In genomic region chr5:134887593-134888159, GRCh38 we compare ENCODE assay signal across 20 cellular contexts. TPM values are rescaled to one million over a fixed set of nuclear protein-coding genes. Genes with fewer than 3 reads are reported as not detected.
DNase-seq lines count a peak whose midpoint lies in the region; FAIRE-seq and TF ChIP-seq lines count a peak whose summit lies in the region.
"Had no signal": no experiment of that assay in that cellular context is flagged by ENCODE, and none has a peak within 500 bp of the region (broad histone marks: within the 10 kb centered on the region; RNA-seq: fewer than 3 reads in every experiment).

No MANE protein-coding gene starts in this region.

- H3K14ac ChIP-seq in H9 (ENCODE audit: insufficient read depth, low read length) (no peak overlapping the region), H1 (ENCODE audit: insufficient read length) (no peak overlapping the region)

- H3K9me3 ChIP-seq in H9 (ENCODE audit: control insufficient read depth, low read depth, low read length) (no peaks in the 10 kb centered on the region), H1 (ENCODE audit: insufficient read depth in 2 of 2, low read depth in 1 of 2, low read length in 1 of 2) (no peaks in the 10 kb centered on the region), WERI-Rb-1 (ENCODE audit: severe bottlenecking) (no peaks in the 10 kb centered on the region)
- H3K9me3 ChIP-seq: Caco-2, SK-N-SH had no signal

- FAIRE-seq in H1 (lab: Jason Lieb, UNC): no peak
- FAIRE-seq: GM12891, GM19239 had no signal

- H3K4me1 ChIP-seq in H9 (ENCODE audit: insufficient read depth, low read length) (no peaks in the 10 kb centered on the region), H1 (replicated peaks in 1 of 4; ENCODE audit: control insufficient read depth in 3 of 4, insufficient read depth in 4 of 4, low read length in 3 of 4) (no peaks in the 10 kb centered on the region)
- H3K4me1 ChIP-seq: Caco-2 had no signal

- H3K27ac ChIP-seq in H9 (ENCODE audit: insufficient read length, low read depth, low read length) (no peak overlapping the region), H1 (ENCODE audit: low read depth, low read length) (0 out of 2 replicates have a peak overlapping the region, but pooled peaks have one; percentile 32), WERI-Rb-1 (no peak overlapping the region)
- H3K27ac ChIP-seq: C4-2B, GM23248 had no signal

- H3K4me1 Mint-ChIP-seq in H9 (peaks cover 0 to 6% of the 10 kb centered on the region in 2 experiments; a peak in 2 of 4 replicates), type B pancreatic cell (ENCODE audit: unreplicated experiment) (no peaks in the 10 kb centered on the region)

- TF ChIP-seq CTCF in GM10266 (IDR thresholded peaks at IDR 0.05; ENCODE audit: control insufficient read depth, insufficient read depth, low read depth, missing control alignments) (no peak), H9 (conservative IDR thresholded peaks at IDR 0.05) (0 out of 3 replicates have a peak, but pooled peaks have one; percentile 16), H1 (IDR thresholded peaks at IDR 0.05; ENCODE audit: control extremely low read depth in 1 of 3, insufficient read depth in 1 of 3, low read depth in 1 of 3, low read length in 3 of 3) (peak in 1 of 3 experiments; percentile 29; a peak in 1 of 4 replicates), type B pancreatic cell (conservative IDR thresholded peaks at IDR 0.05) (no peak), WERI-Rb-1 (IDR thresholded peaks at IDR 0.05; ENCODE audit: low read depth, low read length) (no peak)

- no peak for TF ChIP-seq RAD21 in H1 (IDR thresholded peaks at IDR 0.05 in 1 of 2, conservative IDR thresholded peaks at IDR 0.05 in 1 of 2; ENCODE audit: low read depth in 2 of 2, low read length in 2 of 2)

- no peak for TF ChIP-seq EP300 in H1 (IDR thresholded peaks at IDR 0.05; ENCODE audit: borderline replicate concordance in 1 of 2, low read depth in 2 of 2, low read length in 2 of 2)

- H2AK5ac ChIP-seq in H9 (ENCODE audit: insufficient read length, low read length) (no peak overlapping the region), H1 (ENCODE audit: low read depth, low read length) (no peak overlapping the region)

- H3K36me3 ChIP-seq in H1 (ENCODE audit: control insufficient read depth in 2 of 4, insufficient read depth in 4 of 4, low read length in 3 of 4) (no peaks in the 10 kb centered on the region), WERI-Rb-1 (peaks cover 15% of the 10 kb centered on the region)

- H3K9me3 Mint-ChIP-seq in H9 (peaks cover 0 to 2% of the 10 kb centered on the region in 2 experiments; a peak in 3 of 5 replicates), type B pancreatic cell (no peaks in the 10 kb centered on the region)

- H3K18ac ChIP-seq in H9 (ENCODE audit: insufficient read length, low read depth, low read length) (no peak overlapping the region), H1 (ENCODE audit: extremely low read depth, low read length) (no peak overlapping the region)

- H3K79me2 ChIP-seq in H9 (ENCODE audit: insufficient read depth, low read length) (no peaks in the 10 kb centered on the region), H1 (ENCODE audit: control insufficient read depth in 1 of 2, insufficient read depth in 2 of 2, low read length in 2 of 2) (no peaks in the 10 kb centered on the region; a peak in 1 of 4 replicates)

- H3K4me3 ChIP-seq in H1 (ENCODE audit: extremely low read depth in 1 of 4, insufficient read depth in 2 of 4, low read depth in 3 of 4, low read length in 4 of 4) (no peak overlapping the region), WERI-Rb-1 (ENCODE audit: low read depth, low read length) (no peak overlapping the region)
- H3K4me3 ChIP-seq: GM23248 had no signal

- H3K4ac ChIP-seq in H9 (ENCODE audit: low read depth, low read length) (no peak overlapping the region), H1 (replicated peaks; ENCODE audit: insufficient read length, low read depth, low read length) (no peak overlapping the region)

- H3K36me3 Mint-ChIP-seq in H9 (ENCODE audit: insufficient read depth in 1 of 3, low read depth in 3 of 3) (peaks cover 9 to 16% (median 13%) of the 10 kb centered on the region in 3 experiments; a peak in 6 of 7 replicates), type B pancreatic cell (peaks cover 24% of the 10 kb centered on the region)

- H3K27me3 ChIP-seq in H9 (ENCODE audit: insufficient read depth, low read length): no peaks in the 10 kb centered on the region
- no peaks in the 10 kb centered on the region for H3K27me3 ChIP-seq in H1 (replicated peaks in 1 of 4; ENCODE audit: control insufficient read depth in 3 of 4, extremely low read depth in 1 of 4, insufficient read depth in 3 of 4, low read length in 3 of 4)
- no peaks in the 10 kb centered on the region for H3K27me3 ChIP-seq in WERI-Rb-1 (ENCODE audit: insufficient read depth, low read depth, severe bottlenecking)

- no peak overlapping the region for H2BK120ac ChIP-seq in H9 (ENCODE audit: low read depth, low read length, poor library complexity, severe bottlenecking)
- no peak overlapping the region for H2BK120ac ChIP-seq in H1 (replicated peaks; ENCODE audit: low read depth, low read length)

- H3K9ac ChIP-seq in H9 (ENCODE audit: extremely low read depth, insufficient read length, low read length) (no peak overlapping the region), H1 (replicated peaks in 1 of 4; ENCODE audit: extremely low read depth in 1 of 4, low read depth in 3 of 4, low read length in 3 of 4) (no peak overlapping the region)
- H3K9ac ChIP-seq: GM23248, SK-N-SH had no signal

- H3K4me2 ChIP-seq in H9 (ENCODE audit: insufficient read depth, insufficient read length, low read length) (no peak overlapping the region), H1 (ENCODE audit: insufficient read depth in 1 of 2, low read depth in 2 of 2, low read length in 2 of 2) (no peak overlapping the region)
- H3K4me2 ChIP-seq: SK-N-SH had no signal

- no peaks in the 10 kb centered on the region for H4K20me1 ChIP-seq in H9 (ENCODE audit: control insufficient read depth, insufficient read depth, insufficient read length)
- H4K20me1 ChIP-seq in H1 (replicated peaks in 1 of 2; ENCODE audit: control insufficient read depth in 1 of 2, insufficient read depth in 2 of 2, low read length in 2 of 2): no peaks in the 10 kb centered on the region

- POLR2A ChIA-PET in H1 (lab: Charles Lee; ENCODE audit: partially characterized antibody): interaction anchor here (0.5 to 1.1 kb wide), 4 partner anchors 13 to 277 kb away, joined by 3 to 8 read pairs (median 4); partner anchors contain the start of genes PCBD2 and TXNDC15

- no peak overlapping the region for H3T11ph ChIP-seq in H9 (ENCODE audit: low read length)

- H2BK5ac ChIP-seq in H9 (ENCODE audit: insufficient read length, low read length) (no peak overlapping the region), H1 (ENCODE audit: low read depth, low read length) (no peak overlapping the region)

- H2AFZ ChIP-seq in H9 (ENCODE audit: low read length): no peak overlapping the region
- H2AFZ ChIP-seq in H1 (ENCODE audit: low read length): no peak overlapping the region
- H2AFZ ChIP-seq: GM23248 had no signal

- H3K4me3 Mint-ChIP-seq in H9 (no peak overlapping the region), type B pancreatic cell (no peak overlapping the region)

- H3K27ac Mint-ChIP-seq in H9 (peak overlapping the region in 1 of 3 experiments; percentile 29; a peak in 3 of 7 replicates), type B pancreatic cell (peak overlapping the region; percentile 2)

- WGBS in H9 (ENCODE audit: extremely low coverage, insufficient read length, low lambda C conversion rate): no CpG with 5 or more reads among the region's 14 CpGs
- 84% methylated on average over 14 of the region's 14 CpGs; no CpG with 5 or more reads in 1 of the 2 experiments for WGBS in H1 (ENCODE audit: extremely low coverage in 1 of 2, insufficient coverage in 1 of 2, insufficient read length in 1 of 2, insufficient replicate concordance in 2 of 2, low coverage in 1 of 2, low lambda C conversion rate in 2 of 2, missing lambda C conversion rate in 1 of 2), 2 experiments

- no peak overlapping the region for H2BK15ac ChIP-seq in H9 (ENCODE audit: low read depth, low read length)
- no peak overlapping the region for H2BK15ac ChIP-seq in H1 (ENCODE audit: low read length)

- no peak overlapping the region for H2BK12ac ChIP-seq in H9 (ENCODE audit: insufficient read length, low read depth, low read length)
- no peak overlapping the region for H2BK12ac ChIP-seq in H1 (ENCODE audit: low read depth, low read length)

- no peak overlapping the region for H4K5ac ChIP-seq in H9 (ENCODE audit: insufficient read length, low read depth, low read length)
- no peak overlapping the region for H4K5ac ChIP-seq in H1 (ENCODE audit: insufficient read length, low read depth, low read length)

- no peak overlapping the region for H4K91ac ChIP-seq in H9 (ENCODE audit: insufficient read length, low read depth, low read length)
- H4K91ac ChIP-seq in H1 (replicated peaks; ENCODE audit: insufficient read length, low read length): no peak overlapping the region

- TF ChIP-seq POLR2A in H1 (IDR thresholded peaks at IDR 0.05; ENCODE audit: control extremely low read depth in 1 of 2, low read depth in 2 of 2, low read length in 2 of 2): no peak

- H4K8ac ChIP-seq in H9 (replicated peaks; ENCODE audit: insufficient read length, low read depth, low read length): no peak overlapping the region
- peak overlapping the region; percentile 81; the same call in 1 of the 2 replicates for H4K8ac ChIP-seq in H1 (ENCODE audit: extremely low read depth, insufficient read depth, low read length)

- H3K79me1 ChIP-seq in H9 (ENCODE audit: insufficient read depth, low read depth, low read length, poor library complexity, severe bottlenecking) (no peaks in the 10 kb centered on the region), H1 (ENCODE audit: low read depth, low read length) (no peaks in the 10 kb centered on the region; the same call in 1 of the 2 replicates)

- H3K27me3 Mint-ChIP-seq in H9 (ENCODE audit: low read depth) (no peaks in the 10 kb centered on the region), type B pancreatic cell (no peaks in the 10 kb centered on the region)

- H2BK20ac ChIP-seq in H9 (ENCODE audit: low read depth, low read length, poor library complexity, severe bottlenecking) (no peak overlapping the region), H1 (ENCODE audit: low read length) (no peak overlapping the region)

- CTCF ChIA-PET in H1 (lab: Charles Lee; ENCODE audit: partially characterized antibody): interaction anchor here (0.6 to 1.3 kb wide), 5 partner anchors 9 to 50 kb away, joined by 3 read pairs; no protein-coding TSS in a partner anchor

- peak; percentile 6 for DNase-seq in GM10266 (ENCODE audit: extremely low spot score)
- peak; percentile 45 for DNase-seq in H9
- DNase-seq in H1 (ENCODE audit: low read depth in 1 of 2, low spot score in 2 of 2): no peak
- no peak for DNase-seq in type B pancreatic cell (ENCODE audit: extremely low spot score, unreplicated experiment)
- no peak for DNase-seq in NCI-H774 (lab: John Stamatoyannopoulos, UW)
- DNase-seq in WERI-Rb-1: no peak
- no peak for DNase-seq in COR-L47 (lab: John Stamatoyannopoulos, UW)
- DNase-seq: ACHN, AML-193, Caco-2, GF-D8, GM23248, NCI-H1092 treated with DMSO at 0.1 percent for 48 hours, NCI-H510A, NCI-H748 treated with DMSO at 0.1 percent for 48 hours, SHP77, SK-N-SH had no signal

- H3K56ac ChIP-seq in H9 (ENCODE audit: insufficient read length, low read depth, low read length) (no peak overlapping the region), H1 (replicated peaks; ENCODE audit: insufficient read length, low read depth, low read length) (no peak overlapping the region)

- H3K23me2 ChIP-seq in H9 (ENCODE audit: insufficient read length, low read depth, low read length, poor library complexity, severe bottlenecking): no peaks in the 10 kb centered on the region
- H3K23me2 ChIP-seq in H1 (ENCODE audit: low read depth, low read length): no peaks in the 10 kb centered on the region

- H3K23ac ChIP-seq in H9 (ENCODE audit: insufficient read length, low read depth, low read length) (no peak overlapping the region), H1 (ENCODE audit: insufficient read length) (no peak overlapping the region)

RNA-seq across cellular contexts. Expression of gene TXNDC15, which starts 13.5 kb away (rescaled TPM):
- total RNA-seq in H9 (2021) (31.3 and 31.7 TPM in 2 replicates), type B pancreatic cell (ENCODE audit: low replicate concordance) (37.1 and 41.3 TPM in 2 replicates)
- 30.8 and 34.5 TPM in 2 replicates for total RNA-seq in H1 (2021; fragmentation: NEBNext Ultra II Directional; extraction: Animal tissue kit (Norgen Biotek cat#: 25700))
- 20.1 and 22.8 TPM in 2 replicates for polyA plus RNA-seq in H1 (2011; rRNA removed)
- 27.2 TPM for polyA plus RNA-seq in H1 (2011; cell fraction: cytosol; rRNA removed)
- 34.6 TPM for polyA plus RNA-seq in H1 (2011; cell fraction: nucleus; rRNA removed)
- polyA plus RNA-seq in H1 (2012, experiment 1 of 2): 28.8 to 35.9 TPM (median 32.2 TPM) in 4 replicates
- polyA plus RNA-seq in H1 (2012, experiment 2 of 2): 23.7 TPM
- polyA plus RNA-seq in H1 (2013, experiment 1 of 2): 46.3 TPM
- 52.6 TPM for polyA plus RNA-seq in H1 (2013, experiment 2 of 2)
- polyA minus RNA-seq in H1 (2011; rRNA and poly(A)+ RNA removed): 31.6 and 32.9 TPM in 2 replicates
- 16.2 TPM for polyA minus RNA-seq in H1 (2011; cell fraction: cytosol; rRNA and poly(A)+ RNA removed)
- 13.2 TPM for polyA minus RNA-seq in H1 (2011; cell fraction: nucleus; rRNA and poly(A)+ RNA removed)

RNA-seq across cellular contexts. Expression of gene PCBD2, which starts 17.3 kb away (rescaled TPM):
- 11.0 and 11.9 TPM in 2 replicates for total RNA-seq in H9 (2021)
- 7.2 and 10.3 TPM in 2 replicates for total RNA-seq in H1 (2021; fragmentation: NEBNext Ultra II Directional; extraction: Animal tissue kit (Norgen Biotek cat#: 25700))
- 4.4 and 4.8 TPM in 2 replicates for polyA plus RNA-seq in H1 (2011; rRNA removed)
- polyA plus RNA-seq in H1 (2011; cell fraction: cytosol; rRNA removed): 6.5 TPM
- polyA plus RNA-seq in H1 (2011; cell fraction: nucleus; rRNA removed): 3.4 TPM
- 5.4 to 7.1 TPM (median 5.9 TPM) in 4 replicates for polyA plus RNA-seq in H1 (2012, experiment 1 of 2)
- 4.8 TPM for polyA plus RNA-seq in H1 (2012, experiment 2 of 2)
- polyA plus RNA-seq in H1 (2013, experiment 1 of 2): 6.6 TPM
- polyA plus RNA-seq in H1 (2013, experiment 2 of 2): 6.5 TPM
- polyA minus RNA-seq in H1 (2011; rRNA and poly(A)+ RNA removed): 3.3 and 5.1 TPM in 2 replicates
- 5.1 TPM for polyA minus RNA-seq in H1 (2011; cell fraction: cytosol; rRNA and poly(A)+ RNA removed)
- 5.4 TPM for polyA minus RNA-seq in H1 (2011; cell fraction: nucleus; rRNA and poly(A)+ RNA removed)
- total RNA-seq in type B pancreatic cell (ENCODE audit: low replicate concordance): 10.4 and 10.5 TPM in 2 replicates

RNA-seq across cellular contexts. Expression of gene C5orf24, which starts 41.9 kb away (rescaled TPM):
- total RNA-seq in H9 (2021) (22.5 and 22.6 TPM in 2 replicates), type B pancreatic cell (ENCODE audit: low replicate concordance) (43.7 and 62.9 TPM in 2 replicates)
- 19.6 and 20.2 TPM in 2 replicates for total RNA-seq in H1 (2021; fragmentation: NEBNext Ultra II Directional; extraction: Animal tissue kit (Norgen Biotek cat#: 25700))
- polyA plus RNA-seq in H1 (2011; rRNA removed): 6.0 and 11.1 TPM in 2 replicates
- 10.3 TPM for polyA plus RNA-seq in H1 (2011; cell fraction: cytosol; rRNA removed)
- 8.6 TPM for polyA plus RNA-seq in H1 (2011; cell fraction: nucleus; rRNA removed)
- 10.9 to 13.2 TPM (median 11.8 TPM) in 4 replicates for polyA plus RNA-seq in H1 (2012, experiment 1 of 2)
- 3.1 TPM for polyA plus RNA-seq in H1 (2012, experiment 2 of 2)
- polyA plus RNA-seq in H1 (2013, experiment 1 of 2): 16.2 TPM
- polyA plus RNA-seq in H1 (2013, experiment 2 of 2): 14.3 TPM
- polyA minus RNA-seq in H1 (2011; rRNA and poly(A)+ RNA removed): 14.7 and 25.3 TPM in 2 replicates
- polyA minus RNA-seq in H1 (2011; cell fraction: cytosol; rRNA and poly(A)+ RNA removed): 8.1 TPM
- 25.6 TPM for polyA minus RNA-seq in H1 (2011; cell fraction: nucleus; rRNA and poly(A)+ RNA removed)

Comparison
In these comparisons a context has a peak if more than half of its experiments do, and no peak if none do; other contexts are left out.
1. DNase-seq: peak in GM10266 (single experiment) and H9 (single experiment); none in H1 (0 of 2), type B pancreatic cell (single experiment), NCI-H774 (single experiment), WERI-Rb-1 (single experiment) and COR-L47 (single experiment).